In genomic region chr16:77918792-77919707, GRCh38 we compare ENCODE assay signal across 1 cellular context.
TF ChIP-seq lines count a peak whose summit lies in the region.

No MANE protein-coding gene starts in this region.

TF ChIP-seq in GM23338, 12 proteins besides CTCF, POLR2A, EP300 and RAD21 (continued from another document):
- no peak for TF ChIP-seq REST (IDR thresholded peaks at IDR 0.05; ENCODE audit: unreplicated experiment)
- no peak for TF ChIP-seq POLR2AphosphoS5 (IDR thresholded peaks at IDR 0.05; ENCODE audit: low read depth)
